ENCODE assay signal across 8 cellular contexts in genomic region chr7:39833180-39833788, GRCh38.
DNase-seq lines count a peak whose midpoint lies in the region; ATAC-seq and TF ChIP-seq lines count a peak whose summit lies in the region.
"Not testable (repeated sequence)": the region's sequence is repeated elsewhere in the genome, so short reads cannot be mapped to it uniquely, and the experiment has no call there.

No MANE protein-coding gene starts in this region.

- H3K9me3 ChIP-seq in CD4-positive, CD25-positive, alpha-beta regulatory T cell (ENCODE audit: control insufficient read depth in 2 of 2, low read length in 2 of 2); WERI-Rb-1 (ENCODE audit: severe bottlenecking): not testable (repeated sequence)

- not testable (repeated sequence) for H3K4me1 Mint-ChIP-seq in CD4-positive, CD25-positive, alpha-beta regulatory T cell; natural killer cell

- not testable (repeated sequence) for H3K36me3 ChIP-seq in CD4-positive, CD25-positive, alpha-beta regulatory T cell (ENCODE audit: control insufficient read depth, insufficient read depth, low read length); WERI-Rb-1

- ATAC-seq in CD4-positive, CD25-positive, alpha-beta regulatory T cell (ENCODE audit: low read depth in 2 of 2), result peak; percentile 55 to 57
- ATAC-seq in HG02642 (IDR thresholded peaks at IDR 0.05; ENCODE audit: poor library complexity, unreplicated experiment) (peak; percentile 64), Right ventricle myocardium inferior (peak; percentile 90), natural killer cell (peak; percentile 56 to 87 (median 77))

- DNase-seq in CD4-positive, CD25-positive, alpha-beta regulatory T cell, result peak in 2 of 3 donors; percentile 10 to 11
- DNase-seq in NCI-H2196 (lab: John Stamatoyannopoulos, UW; ENCODE audit: unreplicated experiment) (peak; percentile 10), WERI-Rb-1 (peak; percentile 77), Right ventricle myocardium inferior (ENCODE audit: missing footprints) (peak; percentile 69)
- not testable (repeated sequence) for DNase-seq in astrocyte of the cerebellum (ENCODE audit: low read depth); natural killer cell
- peak; percentile 14 for DNase-seq in stimulated activated CD8-positive, alpha-beta memory T cell treated with anti-CD3 and anti-CD28 coated beads, Interleukin-4, amount 100 ng/mL, for 24 hours (ENCODE audit: low read depth)

- peaks cover 32% of the 10 kb centered on the region for H3K27me3 ChIP-seq in CD4-positive, CD25-positive, alpha-beta regulatory T cell (ENCODE audit: control insufficient read depth, insufficient read depth, low read length)
- not testable (repeated sequence) for H3K27me3 ChIP-seq in WERI-Rb-1 (ENCODE audit: insufficient read depth, low read depth, severe bottlenecking)

- H3K27ac Mint-ChIP-seq in CD4-positive, CD25-positive, alpha-beta regulatory T cell; natural killer cell: not testable (repeated sequence)

- in situ Hi-C loops in astrocyte of the cerebellum (cut with HindIII; ENCODE audit: low sequenced_read_pairs), result not testable (repeated sequence)

- H3K4me1 ChIP-seq in CD4-positive, CD25-positive, alpha-beta regulatory T cell (ENCODE audit: control insufficient read depth, insufficient read depth, low read length, poor library complexity, severe bottlenecking), result not testable (repeated sequence)

- not testable (repeated sequence) for H3K27ac ChIP-seq in CD4-positive, CD25-positive, alpha-beta regulatory T cell (ENCODE audit: insufficient read depth, low read length, poor library complexity, severe bottlenecking); WERI-Rb-1

- H3K4me3 ChIP-seq in CD4-positive, CD25-positive, alpha-beta regulatory T cell (ENCODE audit: low read depth, low read length), result peak overlapping the region; percentile 11
- H3K4me3 ChIP-seq in WERI-Rb-1 (ENCODE audit: low read depth, low read length) (peak overlapping the region; percentile 41), astrocyte of the cerebellum (ENCODE audit: low read depth, low read length) (peak overlapping the region; percentile 41)

- not testable (repeated sequence) for TF ChIP-seq CTCF in WERI-Rb-1 (IDR thresholded peaks at IDR 0.05; ENCODE audit: low read depth, low read length); astrocyte of the cerebellum (IDR thresholded peaks at IDR 0.05; ENCODE audit: low read depth, low read length, missing control alignments); natural killer cell (IDR thresholded peaks at IDR 0.05)

- not testable (repeated sequence) for H3K9me3 Mint-ChIP-seq in CD4-positive, CD25-positive, alpha-beta regulatory T cell; natural killer cell

- not testable (repeated sequence) for H3K36me3 Mint-ChIP-seq in CD4-positive, CD25-positive, alpha-beta regulatory T cell; natural killer cell

- intact Hi-C loops in Right ventricle myocardium inferior (cut with DNase I), result loop anchor here (10.0 kb wide), 1 partner anchor 258 kb away; no protein-coding TSS in a partner anchor
- intact Hi-C loops in natural killer cell (cut with micrococcal nuclease), result not testable (repeated sequence)

- peak overlapping the region in 3 of 4 donors; percentile 25 to 59 (median 48) for H3K4me3 Mint-ChIP-seq in CD4-positive, CD25-positive, alpha-beta regulatory T cell
- peak overlapping the region; percentile 29 for H3K4me3 Mint-ChIP-seq in natural killer cell

- H3K27me3 Mint-ChIP-seq in CD4-positive, CD25-positive, alpha-beta regulatory T cell, result peaks cover 74% of the 10 kb centered on the region
- peaks cover 36 to 49% of the 10 kb centered on the region in 2 donors for H3K27me3 Mint-ChIP-seq in natural killer cell (ENCODE audit: low read depth in 2 of 2)
